Comparison of ENCODE assay signal across 3 cellular contexts in genomic region chr1:201563406-201563780, GRCh38.
TF ChIP-seq lines count a peak whose summit lies in the region.

No MANE protein-coding gene starts in this region.

TF ChIP-seq in A549, 52 proteins besides CTCF, POLR2A, EP300 and RAD21:
- no peak for TF ChIP-seq HDAC2 (IDR thresholded peaks at IDR 0.05)
- TF ChIP-seq ZNF302 (CRISPR knock-in tag; IDR thresholded peaks at IDR 0.05) = no peak
- TF ChIP-seq NFE2L2 (conservative IDR thresholded peaks at IDR 0.05; ENCODE audit: low read length) = no peak
- no peak for TF ChIP-seq KDM1A (IDR thresholded peaks at IDR 0.05; ENCODE audit: low read depth)
- no peak for TF ChIP-seq CBX2 (IDR thresholded peaks at IDR 0.05; ENCODE audit: borderline replicate concordance, low read depth)
- TF ChIP-seq ESRRA (IDR thresholded peaks at IDR 0.05; ENCODE audit: borderline replicate concordance, low read length) = no peak
- no peak for TF ChIP-seq CBX8 (IDR thresholded peaks at IDR 0.05)
- TF ChIP-seq JUNB (IDR thresholded peaks at IDR 0.05) = no peak

TF ChIP-seq in IMR-90, 13 proteins besides CTCF, POLR2A, EP300 and RAD21:
- TF ChIP-seq CHD1 (IDR thresholded peaks at IDR 0.05; ENCODE audit: low read depth, low read length) (no peak), RFX5 (IDR thresholded peaks at IDR 0.05; ENCODE audit: low read depth, low read length) (no peak), MXI1 (IDR thresholded peaks at IDR 0.05; ENCODE audit: borderline replicate concordance, low read depth, low read length) (no peak), FOS (IDR thresholded peaks at IDR 0.05; ENCODE audit: low read depth, low read length) (no peak), BHLHE40 (IDR thresholded peaks at IDR 0.05; ENCODE audit: low read depth, low read length) (no peak), CEBPB (IDR thresholded peaks at IDR 0.05; ENCODE audit: low read depth, low read length) (no peak), NFE2L2 (IDR thresholded peaks at IDR 0.05; ENCODE audit: low read depth, low read length) (no peak), RCOR1 (IDR thresholded peaks at IDR 0.05; ENCODE audit: insufficient replicate concordance, low read length) (no peak), MAFK (IDR thresholded peaks at IDR 0.05; ENCODE audit: low read depth, low read length) (no peak), MAZ (IDR thresholded peaks at IDR 0.05; ENCODE audit: borderline replicate concordance, low read depth, low read length) (no peak), SMC3 (IDR thresholded peaks at IDR 0.05; ENCODE audit: low read depth, low read length) (no peak), USF2 (IDR thresholded peaks at IDR 0.05; ENCODE audit: low read depth, low read length) (no peak), ELK1 (IDR thresholded peaks at IDR 0.05; ENCODE audit: borderline replicate concordance, low read depth, low read length) (no peak)

TF ChIP-seq in H1, 55 proteins besides CTCF, POLR2A, EP300 and RAD21:
- no peak for TF ChIP-seq SIN3A (conservative IDR thresholded peaks at IDR 0.05 in 1 of 2, IDR thresholded peaks at IDR 0.05 in 1 of 2; ENCODE audit: low read depth in 1 of 2, low read length in 2 of 2)
- no peak for TF ChIP-seq HDAC2 (IDR thresholded peaks at IDR 0.05; ENCODE audit: borderline replicate concordance in 1 of 2, low read depth in 2 of 2, low read length in 2 of 2)
- TF ChIP-seq BCL11A (IDR thresholded peaks at IDR 0.05; ENCODE audit: low read depth in 2 of 2, low read length in 2 of 2) = no peak
- no peak for TF ChIP-seq NANOG (IDR thresholded peaks at IDR 0.05; ENCODE audit: insufficient read depth, low read depth, low read length, poor library complexity, severe bottlenecking)
- no peak for TF ChIP-seq JUN (IDR thresholded peaks at IDR 0.05; ENCODE audit: low read depth, low read length)
- no peak for TF ChIP-seq POLR2AphosphoS5 (IDR thresholded peaks at IDR 0.05; ENCODE audit: low read depth, low read length)
- TF ChIP-seq POU5F1 (IDR thresholded peaks at IDR 0.05; ENCODE audit: low read depth, low read length) = no peak
- no peak for TF ChIP-seq SRF (IDR thresholded peaks at IDR 0.05; ENCODE audit: low read depth, low read length)
- TF ChIP-seq TAF7 (optimal IDR thresholded peaks at IDR 0.05; ENCODE audit: borderline replicate concordance, low read depth, low read length) = no peak
- TF ChIP-seq SAP30 (IDR thresholded peaks at IDR 0.05; ENCODE audit: insufficient read depth, insufficient replicate concordance, low read length) = no peak
- no peak for TF ChIP-seq GABPA (IDR thresholded peaks at IDR 0.05; ENCODE audit: borderline replicate concordance, insufficient read depth, low read length)
- TF ChIP-seq PHF8 (conservative IDR thresholded peaks at IDR 0.05; ENCODE audit: low read depth, low read length) = no peak
- TF ChIP-seq MAFK (IDR thresholded peaks at IDR 0.05; ENCODE audit: low read depth, low read length) = no peak
- TF ChIP-seq ATF3 (IDR thresholded peaks at IDR 0.05; ENCODE audit: insufficient read depth, low read depth, low read length) = no peak
- TF ChIP-seq RBBP5 (IDR thresholded peaks at IDR 0.05; ENCODE audit: borderline replicate concordance, low read depth, low read length) = no peak
